Comparison of ENCODE assay signal across 8 cellular contexts in genomic region chr10:50614444-50615137, GRCh38. TPM values are rescaled to one million over a fixed set of nuclear protein-coding genes. Genes with fewer than 3 reads are reported as not detected.
DNase-seq lines count a peak whose midpoint lies in the region; ATAC-seq and TF ChIP-seq lines count a peak whose summit lies in the region.

No MANE protein-coding gene starts in this region.

- no peaks in the 10 kb centered on the region for H3K36me3 Mint-ChIP-seq in stimulated activated memory B cell treated with anti-CD40 and anti-IgM and Interleukin-4, amounts not matched to agents 10 μg/mL and 1 μg/mL and 100 μg/mL, for 72 hours

- no peaks in the 10 kb centered on the region for H3K9me3 Mint-ChIP-seq in stimulated activated memory B cell treated with anti-CD40 and anti-IgM and Interleukin-4, amounts not matched to agents 10 μg/mL and 1 μg/mL and 100 μg/mL, for 72 hours

- H3K9ac ChIP-seq in Karpas-422 (ENCODE audit: low read length) = no peak overlapping the region

- peak; percentile 61 for ATAC-seq in GM18868 (IDR thresholded peaks at IDR 0.05; ENCODE audit: unreplicated experiment)
- ATAC-seq in stimulated activated memory B cell treated with anti-CD40 and anti-IgM and Interleukin-4, amounts not matched to agents 10 μg/mL and 1 μg/mL and 100 μg/mL, for 72 hours = peak; percentile 43
- no peak for ATAC-seq in GM19328 (IDR thresholded peaks at IDR 0.05; ENCODE audit: unreplicated experiment)

- no peak overlapping the region for H2AFZ ChIP-seq in Karpas-422 (ENCODE audit: low read length)

- no peak overlapping the region for H3K4me3 Mint-ChIP-seq in stimulated activated memory B cell treated with anti-CD40 and anti-IgM and Interleukin-4, amounts not matched to agents 10 μg/mL and 1 μg/mL and 100 μg/mL, for 72 hours

- H3K27ac ChIP-seq in Karpas-422 (ENCODE audit: low read length) (no peak overlapping the region), coronary artery (no peak overlapping the region)

- no peaks in the 10 kb centered on the region for H3K9me3 ChIP-seq in BE2C
- no peaks in the 10 kb centered on the region for H3K9me3 ChIP-seq in Karpas-422 (ENCODE audit: low read length)

- H3K4me1 ChIP-seq in BE2C (no peaks in the 10 kb centered on the region; the same call in 1 of the 2 replicates), Karpas-422 (ENCODE audit: low read length) (peaks cover 12% of the 10 kb centered on the region)

- H3K36me3 ChIP-seq in BE2C = no peaks in the 10 kb centered on the region
- H3K36me3 ChIP-seq in Karpas-422 (ENCODE audit: insufficient read depth, low read length) = no peaks in the 10 kb centered on the region

- no peak overlapping the region for H3K4me2 ChIP-seq in Karpas-422 (ENCODE audit: low read depth, low read length, poor library complexity, severe bottlenecking)

- H4K20me1 ChIP-seq in Karpas-422 (ENCODE audit: insufficient read depth, low read depth, low read length) = peaks cover 52% of the 10 kb centered on the region

- DNase-seq in BE2C (no peak), Karpas-422 (peak; percentile 71), choroid plexus epithelial cell (ENCODE audit: low read depth) (no peak), NCI-H1930 (lab: John Stamatoyannopoulos, UW) (no peak), coronary artery (ENCODE audit: low spot score) (no peak)

- H3K4me3 ChIP-seq in BE2C (ENCODE audit: low read depth, low read length) = no peak overlapping the region
- no peak overlapping the region for H3K4me3 ChIP-seq in Karpas-422 (ENCODE audit: low read length)
- no peak overlapping the region for H3K4me3 ChIP-seq in choroid plexus epithelial cell (ENCODE audit: low read depth, low read length)
- H3K4me3 ChIP-seq in coronary artery = no peak overlapping the region

- no peaks in the 10 kb centered on the region for H3K9me2 ChIP-seq in Karpas-422 (replicated peaks; ENCODE audit: insufficient read depth, low read length)

- H3K27ac Mint-ChIP-seq in stimulated activated memory B cell treated with anti-CD40 and anti-IgM and Interleukin-4, amounts not matched to agents 10 μg/mL and 1 μg/mL and 100 μg/mL, for 72 hours = no peak overlapping the region

- peak; percentile 34 for TF ChIP-seq CTCF in BE2C (IDR thresholded peaks at IDR 0.05; ENCODE audit: low read depth, low read length)
- peak; percentile 2 for TF ChIP-seq CTCF in choroid plexus epithelial cell (conservative IDR thresholded peaks at IDR 0.05; ENCODE audit: low read depth, low read length)
- no peak for TF ChIP-seq CTCF in coronary artery (IDR thresholded peaks at IDR 0.05)

- H3K4me1 Mint-ChIP-seq in stimulated activated memory B cell treated with anti-CD40 and anti-IgM and Interleukin-4, amounts not matched to agents 10 μg/mL and 1 μg/mL and 100 μg/mL, for 72 hours = peaks cover 64% of the 10 kb centered on the region

- H3K27me3 ChIP-seq in BE2C (no peaks in the 10 kb centered on the region), Karpas-422 (ENCODE audit: low read length) (no peaks in the 10 kb centered on the region)

- no peaks in the 10 kb centered on the region for H3K27me3 Mint-ChIP-seq in stimulated activated memory B cell treated with anti-CD40 and anti-IgM and Interleukin-4, amounts not matched to agents 10 μg/mL and 1 μg/mL and 100 μg/mL, for 72 hours

- H3K79me2 ChIP-seq in Karpas-422 (ENCODE audit: low read length) = no peaks in the 10 kb centered on the region

RNA-seq across cellular contexts. Expression of gene SGMS1, which starts 9.2 kb away (rescaled TPM):
- polyA plus RNA-seq in BE2C (2012; ENCODE audit: insufficient read depth, insufficient read length, low read depth) = 5.3 TPM
- 2.9 and 7.9 TPM in 2 replicates for total RNA-seq in Karpas-422 (2014; rRNA removed; shearing (Covaris generic); ENCODE audit: low replicate concordance)
